In genomic region chr2:198815626-198816025, GRCh38 we compare ENCODE assay signal across 21 cellular contexts.
"Had no signal": no experiment of that assay in that cellular context is flagged by ENCODE, and none has a peak within 500 bp of the region (broad histone marks: within the 10 kb centered on the region; RNA-seq: fewer than 3 reads in every experiment).

No MANE protein-coding gene starts in this region.

- H3K27me3 Mint-ChIP-seq: dendritic cell treated with granulocyte-macrophage colony-stimulating factor and Interleukin-4, amounts not matched to agents 40 ng/mL and 50 ng/mL, for 4 days; effector memory CD8-positive, alpha-beta T cell had no signal

- H3K27ac ChIP-seq: esophagus muscularis mucosa, foreskin keratinocyte, gastroesophageal sphincter, heart left ventricle, hepatocyte, left lung, lower lobe of right lung had no signal

- H3K9me3 ChIP-seq: esophagus muscularis mucosa, gastroesophageal sphincter, heart left ventricle, left lung, lower lobe of right lung had no signal

- H3K4me1 ChIP-seq: esophagus muscularis mucosa, foreskin keratinocyte, gastroesophageal sphincter, heart left ventricle, left lung, lower lobe of right lung had no signal

- H3K36me3 ChIP-seq: esophagus muscularis mucosa, gastroesophageal sphincter, heart left ventricle, left lung, lower lobe of right lung had no signal

- H3K9me3 Mint-ChIP-seq: endodermal cell, mesothelial cell of epicardium had no signal

- H3K4me3 Mint-ChIP-seq: dendritic cell treated with granulocyte-macrophage colony-stimulating factor and Interleukin-4, amounts not matched to agents 40 ng/mL and 50 ng/mL, for 4 days; effector memory CD8-positive, alpha-beta T cell; endodermal cell; immature natural killer cell; mesothelial cell of epicardium had no signal

- H3K27me3 ChIP-seq: esophagus muscularis mucosa, foreskin keratinocyte, gastroesophageal sphincter, heart left ventricle, hepatocyte, left lung had no signal

- H3K4me3 ChIP-seq: esophagus muscularis mucosa, gastroesophageal sphincter, heart left ventricle, hepatocyte, left lung, lower lobe of right lung had no signal

- H3K27ac Mint-ChIP-seq: dendritic cell treated with granulocyte-macrophage colony-stimulating factor and Interleukin-4, amounts not matched to agents 40 ng/mL and 50 ng/mL, for 4 days; effector memory CD8-positive, alpha-beta T cell; endodermal cell; immature natural killer cell; mesothelial cell of epicardium had no signal

- DNase-seq: cerebellar nuclear complex; cortex of kidney; effector CD8-positive, alpha-beta T cell; effector memory CD8-positive, alpha-beta T cell; endodermal cell; foreskin keratinocyte; heart left ventricle; hypothalamus; immature natural killer cell; islet precursor cell; kidney; kidney glomerular epithelial cell; left lung; left ventricle myocardium superior; lower lobe of right lung; mesenchymal stem cell had no signal

- ATAC-seq: effector memory CD8-positive, alpha-beta T cell; foreskin keratinocyte; gastroesophageal sphincter; heart left ventricle; left lung; left ventricle myocardium superior; lower lobe of right lung had no signal

- H3K36me3 Mint-ChIP-seq: immature natural killer cell, mesothelial cell of epicardium had no signal

- H3K4me1 Mint-ChIP-seq: endodermal cell, immature natural killer cell, mesothelial cell of epicardium had no signal
